29 cellular contexts compared by ENCODE assay signal in genomic region chr7:158579662-158580646, GRCh38.
"Had no signal": no experiment of that assay in that cellular context is flagged by ENCODE, and none has a peak within 500 bp of the region (broad histone marks: within the 10 kb centered on the region; RNA-seq: fewer than 3 reads in every experiment).

No MANE protein-coding gene starts in this region.

- H3K9ac ChIP-seq: KMS-11, SK-N-SH had no signal

- H3K36me3 Mint-ChIP-seq: activated CD8-positive, alpha-beta memory T cell treated with anti-CD3 and anti-CD28 coated beads, Interleukin-2, amount 10 ng/mL, durations not matched to agents 7 days and 5 days; activated naive CD4-positive, alpha-beta T cell treated with anti-CD3 and anti-CD28 coated beads, Interleukin-2, amount 10 ng/mL, durations not matched to agents 7 days and 5 days; activated naive CD8-positive, alpha-beta T cell had no signal

- H3K4me1 Mint-ChIP-seq: activated CD8-positive, alpha-beta memory T cell treated with anti-CD3 and anti-CD28 coated beads, Interleukin-2, amount 10 ng/mL, durations not matched to agents 7 days and 5 days; activated naive CD8-positive, alpha-beta T cell treated with anti-CD3 and anti-CD28 coated beads, Interleukin-2, amount 50 U/mL, for 24 hours; central memory CD8-positive, alpha-beta T cell had no signal

- DNase-seq: activated B cell treated with CpG ODN at 0.5 μM for 24 hours; activated CD4-positive, alpha-beta memory T cell treated with anti-CD3 and anti-CD28 coated beads, Interleukin-2, amount 10 ng/mL, durations not matched to agents 7 days and 5 days; activated CD4-positive, alpha-beta T cell treated with anti-CD3 and anti-CD28 coated beads for 1 hour; activated CD4-positive, alpha-beta T cell treated with anti-CD3 and anti-CD28 coated beads for 48 hours; activated CD8-positive, alpha-beta memory T cell treated with anti-CD3 and anti-CD28 coated beads for 24 hours; activated CD8-positive, alpha-beta memory T cell treated with anti-CD3 and anti-CD28 coated beads, Interleukin-2, amount 10 ng/mL, durations not matched to agents 7 days and 5 days; activated CD8-positive, alpha-beta memory T cell treated with anti-CD3 and anti-CD28 coated beads, Interleukin-2, amount 50 U/mL, for 48 hours; activated effector memory CD4-positive, alpha-beta T cell treated with Interleukin-2 at 50 U/mL for 16 hours; activated naive CD4-positive, alpha-beta T cell treated with anti-CD3 and anti-CD28 coated beads, Interleukin-2, amount 10 ng/mL, durations not matched to agents 7 days and 5 days; activated naive CD8-positive, alpha-beta T cell treated with anti-CD3 and anti-CD28 coated beads, Interleukin-2, amount 50 U/mL, for 24 hours; activated T-cell treated with anti-CD3 and anti-CD28 coated beads, Interleukin-2, amount 50 U/mL, for 48 hours; anterior cingulate cortex; brain microvascular endothelial cell; NCI-H1105; NCI-H1436; NCI-H1694; NCI-H1930; NCI-H2081 treated with DMSO at 0.1 percent for 48 hours; NCI-H345; NCI-H524 treated with DMSO at 0.1 percent for 48 hours; SHP77; SJCRH30; SK-N-SH had no signal

- ATAC-seq: activated CD8-positive, alpha-beta memory T cell treated with anti-CD3 and anti-CD28 coated beads, Interleukin-2, amount 10 ng/mL, durations not matched to agents 7 days and 5 days; activated naive CD8-positive, alpha-beta T cell treated with anti-CD3 and anti-CD28 coated beads, Interleukin-2, amount 50 U/mL, for 24 hours; Panc1 had no signal

- H3K9me3 ChIP-seq: SJCRH30, SK-N-SH had no signal

- H3K27me3 ChIP-seq: SJCRH30 had no signal

- H3K36me3 ChIP-seq: brain microvascular endothelial cell, SJCRH30 had no signal

- H3K4me3 ChIP-seq: SJCRH30 had no signal

- H3K4me1 ChIP-seq: SJCRH30 had no signal

- H3K4me2 ChIP-seq: KMS-11, SK-N-SH had no signal

- H3K4me3 Mint-ChIP-seq: activated B cell treated with CpG ODN at 0.5 μM for 24 hours; activated CD4-positive, alpha-beta memory T cell treated with anti-CD3 and anti-CD28 coated beads, Interleukin-2, amount 10 ng/mL, durations not matched to agents 7 days and 5 days; activated CD8-positive, alpha-beta memory T cell treated with anti-CD3 and anti-CD28 coated beads, Interleukin-2, amount 10 ng/mL, durations not matched to agents 7 days and 5 days; activated naive CD4-positive, alpha-beta T cell treated with anti-CD3 and anti-CD28 coated beads, Interleukin-2, amount 10 ng/mL, durations not matched to agents 7 days and 5 days; activated naive CD8-positive, alpha-beta T cell; activated naive CD8-positive, alpha-beta T cell treated with anti-CD3 and anti-CD28 coated beads, Interleukin-2, amount 50 U/mL, for 24 hours; central memory CD8-positive, alpha-beta T cell; T-helper 1 cell treated with Interleukin-12 subunit alpha and Interleukin-12 subunit beta and Interleukin-4 antibody, amounts not matched to agents 30 μg/mL and 1 μg/mL, for 36 hours; T-helper 2 cell treated with Interferon-gamma antibody and Interleukin-4, amounts not matched to agents 5 μg/mL and 100 μg/mL, for 36 hours had no signal

- H3K27ac Mint-ChIP-seq: activated B cell treated with CpG ODN at 0.5 μM for 24 hours; activated CD4-positive, alpha-beta memory T cell treated with anti-CD3 and anti-CD28 coated beads, Interleukin-2, amount 10 ng/mL, durations not matched to agents 7 days and 5 days; activated CD8-positive, alpha-beta memory T cell treated with anti-CD3 and anti-CD28 coated beads, Interleukin-2, amount 10 ng/mL, durations not matched to agents 7 days and 5 days; activated naive CD4-positive, alpha-beta T cell treated with anti-CD3 and anti-CD28 coated beads, Interleukin-2, amount 10 ng/mL, durations not matched to agents 7 days and 5 days; activated naive CD8-positive, alpha-beta T cell; activated naive CD8-positive, alpha-beta T cell treated with anti-CD3 and anti-CD28 coated beads, Interleukin-2, amount 50 U/mL, for 24 hours; T-helper 1 cell treated with Interleukin-12 subunit alpha and Interleukin-12 subunit beta and Interleukin-4 antibody, amounts not matched to agents 30 μg/mL and 1 μg/mL, for 36 hours; T-helper 2 cell treated with Interferon-gamma antibody and Interleukin-4, amounts not matched to agents 5 μg/mL and 100 μg/mL, for 36 hours had no signal

- H3K27ac ChIP-seq: brain microvascular endothelial cell, KMS-11, SJCRH30 had no signal
